ENCODE assay signal across 1 cellular context in the genomic region with DNA sequence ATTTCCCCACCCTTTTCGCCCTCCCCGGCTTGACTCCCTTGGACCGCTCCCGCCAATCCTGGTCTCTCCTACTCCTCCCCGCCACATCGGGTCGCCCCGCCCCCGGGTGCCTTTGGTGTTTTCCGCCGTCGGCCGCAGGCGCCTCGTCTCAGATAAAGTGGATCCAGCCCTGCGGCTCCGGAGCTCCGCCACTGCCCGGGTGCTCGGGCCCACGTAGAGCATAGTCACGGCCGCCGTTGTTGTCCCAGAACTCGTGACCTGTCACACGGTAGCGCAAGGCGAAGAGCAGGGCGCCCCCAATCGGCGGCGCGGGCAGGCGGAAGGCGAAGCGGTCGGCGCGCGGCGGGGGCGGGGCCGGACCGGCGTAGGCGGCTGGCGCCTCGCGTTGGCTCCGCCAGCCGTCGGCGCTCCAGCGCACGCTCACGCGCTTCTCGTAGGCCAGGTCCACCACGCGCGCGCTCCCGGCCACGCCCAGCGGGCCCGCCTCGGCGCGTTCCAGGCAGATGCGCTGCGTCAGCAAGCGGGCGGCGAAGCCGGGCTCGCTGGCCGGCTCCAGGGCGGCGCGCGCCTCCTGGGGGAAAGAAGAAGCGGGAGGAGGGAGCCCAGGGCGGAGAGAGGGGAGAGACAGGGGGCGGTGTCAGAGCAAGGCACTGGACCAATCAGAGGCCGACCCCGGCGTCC.
A peak's percentile ranks its signal among the peaks of the same experiment; 100 is the strongest.
TF ChIP-seq lines count a peak whose summit lies in the region.

No MANE protein-coding gene starts in this region.

TF ChIP-seq in HepG2, 621 proteins besides CTCF, POLR2A, EP300 and RAD21 (continued from another document and continues in another):
- TF ChIP-seq, protein P1, sequence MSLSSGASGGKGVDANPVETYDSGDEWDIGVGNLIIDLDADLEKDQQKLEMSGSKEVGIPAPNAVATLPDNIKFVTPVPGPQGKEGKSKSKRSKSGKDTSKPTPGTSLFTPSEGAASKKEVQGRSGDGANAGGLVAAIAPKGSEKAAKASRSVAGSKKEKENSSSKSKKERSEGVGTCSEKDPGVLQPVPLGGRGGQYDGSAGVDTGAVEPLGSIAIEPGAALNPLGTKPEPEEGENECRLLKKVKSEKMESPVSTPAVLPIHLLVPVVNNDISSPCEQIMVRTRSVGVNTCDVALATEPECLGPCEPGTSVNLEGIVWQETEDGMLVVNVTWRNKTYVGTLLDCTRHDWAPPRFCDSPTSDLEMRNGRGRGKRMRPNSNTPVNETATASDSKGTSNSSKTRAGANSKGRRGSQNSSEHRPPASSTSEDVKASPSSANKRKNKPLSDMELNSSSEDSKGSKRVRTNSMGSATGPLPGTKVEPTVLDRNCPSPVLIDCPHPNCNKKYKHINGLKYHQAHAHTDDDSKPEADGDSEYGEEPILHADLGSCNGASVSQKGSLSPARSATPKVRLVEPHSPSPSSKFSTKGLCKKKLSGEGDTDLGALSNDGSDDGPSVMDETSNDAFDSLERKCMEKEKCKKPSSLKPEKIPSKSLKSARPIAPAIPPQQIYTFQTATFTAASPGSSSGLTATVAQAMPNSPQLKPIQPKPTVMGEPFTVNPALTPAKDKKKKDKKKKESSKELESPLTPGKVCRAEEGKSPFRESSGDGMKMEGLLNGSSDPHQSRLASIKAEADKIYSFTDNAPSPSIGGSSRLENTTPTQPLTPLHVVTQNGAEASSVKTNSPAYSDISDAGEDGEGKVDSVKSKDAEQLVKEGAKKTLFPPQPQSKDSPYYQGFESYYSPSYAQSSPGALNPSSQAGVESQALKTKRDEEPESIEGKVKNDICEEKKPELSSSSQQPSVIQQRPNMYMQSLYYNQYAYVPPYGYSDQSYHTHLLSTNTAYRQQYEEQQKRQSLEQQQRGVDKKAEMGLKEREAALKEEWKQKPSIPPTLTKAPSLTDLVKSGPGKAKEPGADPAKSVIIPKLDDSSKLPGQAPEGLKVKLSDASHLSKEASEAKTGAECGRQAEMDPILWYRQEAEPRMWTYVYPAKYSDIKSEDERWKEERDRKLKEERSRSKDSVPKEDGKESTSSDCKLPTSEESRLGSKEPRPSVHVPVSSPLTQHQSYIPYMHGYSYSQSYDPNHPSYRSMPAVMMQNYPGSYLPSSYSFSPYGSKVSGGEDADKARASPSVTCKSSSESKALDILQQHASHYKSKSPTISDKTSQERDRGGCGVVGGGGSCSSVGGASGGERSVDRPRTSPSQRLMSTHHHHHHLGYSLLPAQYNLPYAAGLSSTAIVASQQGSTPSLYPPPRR (CRISPR knock-in tag; IDR thresholded peaks at IDR 0.05; ENCODE audit: borderline replicate concordance): peak; percentile 19; the same call in 1 of the 2 replicates
- TF ChIP-seq MED13 (CRISPR knock-in tag; IDR thresholded peaks at IDR 0.05): peak; percentile 18; the same call in 1 of the 2 replicates
- TF ChIP-seq, protein P2, sequence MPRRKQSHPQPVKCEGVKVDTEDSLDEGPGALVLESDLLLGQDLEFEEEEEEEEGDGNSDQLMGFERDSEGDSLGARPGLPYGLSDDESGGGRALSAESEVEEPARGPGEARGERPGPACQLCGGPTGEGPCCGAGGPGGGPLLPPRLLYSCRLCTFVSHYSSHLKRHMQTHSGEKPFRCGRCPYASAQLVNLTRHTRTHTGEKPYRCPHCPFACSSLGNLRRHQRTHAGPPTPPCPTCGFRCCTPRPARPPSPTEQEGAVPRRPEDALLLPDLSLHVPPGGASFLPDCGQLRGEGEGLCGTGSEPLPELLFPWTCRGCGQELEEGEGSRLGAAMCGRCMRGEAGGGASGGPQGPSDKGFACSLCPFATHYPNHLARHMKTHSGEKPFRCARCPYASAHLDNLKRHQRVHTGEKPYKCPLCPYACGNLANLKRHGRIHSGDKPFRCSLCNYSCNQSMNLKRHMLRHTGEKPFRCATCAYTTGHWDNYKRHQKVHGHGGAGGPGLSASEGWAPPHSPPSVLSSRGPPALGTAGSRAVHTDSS (CRISPR knock-in tag; conservative IDR thresholded peaks at IDR 0.05): peak; percentile 92; the same call in 1 of the 2 replicates
- TF ChIP-seq, protein P3, sequence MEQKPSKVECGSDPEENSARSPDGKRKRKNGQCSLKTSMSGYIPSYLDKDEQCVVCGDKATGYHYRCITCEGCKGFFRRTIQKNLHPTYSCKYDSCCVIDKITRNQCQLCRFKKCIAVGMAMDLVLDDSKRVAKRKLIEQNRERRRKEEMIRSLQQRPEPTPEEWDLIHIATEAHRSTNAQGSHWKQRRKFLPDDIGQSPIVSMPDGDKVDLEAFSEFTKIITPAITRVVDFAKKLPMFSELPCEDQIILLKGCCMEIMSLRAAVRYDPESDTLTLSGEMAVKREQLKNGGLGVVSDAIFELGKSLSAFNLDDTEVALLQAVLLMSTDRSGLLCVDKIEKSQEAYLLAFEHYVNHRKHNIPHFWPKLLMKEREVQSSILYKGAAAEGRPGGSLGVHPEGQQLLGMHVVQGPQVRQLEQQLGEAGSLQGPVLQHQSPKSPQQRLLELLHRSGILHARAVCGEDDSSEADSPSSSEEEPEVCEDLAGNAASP (CRISPR knock-in tag; IDR thresholded peaks at IDR 0.05; ENCODE audit: borderline replicate concordance): peak; percentile 81
- no peak for TF ChIP-seq ZFP36 (IDR thresholded peaks at IDR 0.05; ENCODE audit: borderline replicate concordance, low read depth, low read length, partially characterized antibody)
- TF ChIP-seq SP4 (CRISPR knock-in tag; IDR thresholded peaks at IDR 0.05): no peak
- TF ChIP-seq, protein P4, sequence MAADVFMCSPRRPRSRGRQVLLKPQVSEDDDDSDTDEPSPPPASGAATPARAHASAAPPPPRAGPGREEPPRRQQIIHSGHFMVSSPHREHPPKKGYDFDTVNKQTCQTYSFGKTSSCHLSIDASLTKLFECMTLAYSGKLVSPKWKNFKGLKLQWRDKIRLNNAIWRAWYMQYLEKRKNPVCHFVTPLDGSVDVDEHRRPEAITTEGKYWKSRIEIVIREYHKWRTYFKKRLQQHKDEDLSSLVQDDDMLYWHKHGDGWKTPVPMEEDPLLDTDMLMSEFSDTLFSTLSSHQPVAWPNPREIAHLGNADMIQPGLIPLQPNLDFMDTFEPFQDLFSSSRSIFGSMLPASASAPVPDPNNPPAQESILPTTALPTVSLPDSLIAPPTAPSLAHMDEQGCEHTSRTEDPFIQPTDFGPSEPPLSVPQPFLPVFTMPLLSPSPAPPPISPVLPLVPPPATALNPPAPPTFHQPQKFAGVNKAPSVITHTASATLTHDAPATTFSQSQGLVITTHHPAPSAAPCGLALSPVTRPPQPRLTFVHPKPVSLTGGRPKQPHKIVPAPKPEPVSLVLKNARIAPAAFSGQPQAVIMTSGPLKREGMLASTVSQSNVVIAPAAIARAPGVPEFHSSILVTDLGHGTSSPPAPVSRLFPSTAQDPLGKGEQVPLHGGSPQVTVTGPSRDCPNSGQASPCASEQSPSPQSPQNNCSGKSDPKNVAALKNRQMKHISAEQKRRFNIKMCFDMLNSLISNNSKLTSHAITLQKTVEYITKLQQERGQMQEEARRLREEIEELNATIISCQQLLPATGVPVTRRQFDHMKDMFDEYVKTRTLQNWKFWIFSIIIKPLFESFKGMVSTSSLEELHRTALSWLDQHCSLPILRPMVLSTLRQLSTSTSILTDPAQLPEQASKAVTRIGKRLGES (CRISPR knock-in tag; IDR thresholded peaks at IDR 0.05; ENCODE audit: borderline replicate concordance): no peak
- no peak for TF ChIP-seq ZNF17 (CRISPR knock-in tag; IDR thresholded peaks at IDR 0.05)
- peak; percentile 57 for TF ChIP-seq ZNF644 (CRISPR knock-in tag; IDR thresholded peaks at IDR 0.05; ENCODE audit: low read depth)
- TF ChIP-seq, protein P5, sequence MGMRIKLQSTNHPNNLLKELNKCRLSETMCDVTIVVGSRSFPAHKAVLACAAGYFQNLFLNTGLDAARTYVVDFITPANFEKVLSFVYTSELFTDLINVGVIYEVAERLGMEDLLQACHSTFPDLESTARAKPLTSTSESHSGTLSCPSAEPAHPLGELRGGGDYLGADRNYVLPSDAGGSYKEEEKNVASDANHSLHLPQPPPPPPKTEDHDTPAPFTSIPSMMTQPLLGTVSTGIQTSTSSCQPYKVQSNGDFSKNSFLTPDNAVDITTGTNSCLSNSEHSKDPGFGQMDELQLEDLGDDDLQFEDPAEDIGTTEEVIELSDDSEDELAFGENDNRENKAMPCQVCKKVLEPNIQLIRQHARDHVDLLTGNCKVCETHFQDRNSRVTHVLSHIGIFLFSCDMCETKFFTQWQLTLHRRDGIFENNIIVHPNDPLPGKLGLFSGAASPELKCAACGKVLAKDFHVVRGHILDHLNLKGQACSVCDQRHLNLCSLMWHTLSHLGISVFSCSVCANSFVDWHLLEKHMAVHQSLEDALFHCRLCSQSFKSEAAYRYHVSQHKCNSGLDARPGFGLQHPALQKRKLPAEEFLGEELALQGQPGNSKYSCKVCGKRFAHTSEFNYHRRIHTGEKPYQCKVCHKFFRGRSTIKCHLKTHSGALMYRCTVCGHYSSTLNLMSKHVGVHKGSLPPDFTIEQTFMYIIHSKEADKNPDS (CRISPR knock-in tag; IDR thresholded peaks at IDR 0.05): no peak
- TF ChIP-seq NCOA1 (CRISPR knock-in tag; IDR thresholded peaks at IDR 0.05): no peak
- TF ChIP-seq SIN3A (IDR thresholded peaks at IDR 0.05; ENCODE audit: borderline replicate concordance, low read depth, low read length): peak; percentile 94; the same call in 1 of the 2 replicates
- TF ChIP-seq, protein P6, sequence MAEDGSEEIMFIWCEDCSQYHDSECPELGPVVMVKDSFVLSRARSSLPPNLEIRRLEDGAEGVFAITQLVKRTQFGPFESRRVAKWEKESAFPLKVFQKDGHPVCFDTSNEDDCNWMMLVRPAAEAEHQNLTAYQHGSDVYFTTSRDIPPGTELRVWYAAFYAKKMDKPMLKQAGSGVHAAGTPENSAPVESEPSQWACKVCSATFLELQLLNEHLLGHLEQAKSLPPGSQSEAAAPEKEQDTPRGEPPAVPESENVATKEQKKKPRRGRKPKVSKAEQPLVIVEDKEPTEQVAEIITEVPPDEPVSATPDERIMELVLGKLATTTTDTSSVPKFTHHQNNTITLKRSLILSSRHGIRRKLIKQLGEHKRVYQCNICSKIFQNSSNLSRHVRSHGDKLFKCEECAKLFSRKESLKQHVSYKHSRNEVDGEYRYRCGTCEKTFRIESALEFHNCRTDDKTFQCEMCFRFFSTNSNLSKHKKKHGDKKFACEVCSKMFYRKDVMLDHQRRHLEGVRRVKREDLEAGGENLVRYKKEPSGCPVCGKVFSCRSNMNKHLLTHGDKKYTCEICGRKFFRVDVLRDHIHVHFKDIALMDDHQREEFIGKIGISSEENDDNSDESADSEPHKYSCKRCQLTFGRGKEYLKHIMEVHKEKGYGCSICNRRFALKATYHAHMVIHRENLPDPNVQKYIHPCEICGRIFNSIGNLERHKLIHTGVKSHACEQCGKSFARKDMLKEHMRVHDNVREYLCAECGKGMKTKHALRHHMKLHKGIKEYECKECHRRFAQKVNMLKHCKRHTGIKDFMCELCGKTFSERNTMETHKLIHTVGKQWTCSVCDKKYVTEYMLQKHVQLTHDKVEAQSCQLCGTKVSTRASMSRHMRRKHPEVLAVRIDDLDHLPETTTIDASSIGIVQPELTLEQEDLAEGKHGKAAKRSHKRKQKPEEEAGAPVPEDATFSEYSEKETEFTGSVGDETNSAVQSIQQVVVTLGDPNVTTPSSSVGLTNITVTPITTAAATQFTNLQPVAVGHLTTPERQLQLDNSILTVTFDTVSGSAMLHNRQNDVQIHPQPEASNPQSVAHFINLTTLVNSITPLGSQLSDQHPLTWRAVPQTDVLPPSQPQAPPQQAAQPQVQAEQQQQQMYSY (CRISPR knock-in tag; IDR thresholded peaks at IDR 0.05): peak; percentile 73; the same call in 1 of the 2 replicates
- TF ChIP-seq ZFX (CRISPR knock-in tag; IDR thresholded peaks at IDR 0.05; ENCODE audit: low read depth): no peak
- TF ChIP-seq TCF7L2 (IDR thresholded peaks at IDR 0.05; ENCODE audit: low read depth, low read length): no peak
- peak in 1 of 2 experiments; percentile 66; a peak in 2 of 4 replicates for TF ChIP-seq NR2F1 (CRISPR knock-in tag; IDR thresholded peaks at IDR 0.05)
- TF ChIP-seq, protein P7, sequence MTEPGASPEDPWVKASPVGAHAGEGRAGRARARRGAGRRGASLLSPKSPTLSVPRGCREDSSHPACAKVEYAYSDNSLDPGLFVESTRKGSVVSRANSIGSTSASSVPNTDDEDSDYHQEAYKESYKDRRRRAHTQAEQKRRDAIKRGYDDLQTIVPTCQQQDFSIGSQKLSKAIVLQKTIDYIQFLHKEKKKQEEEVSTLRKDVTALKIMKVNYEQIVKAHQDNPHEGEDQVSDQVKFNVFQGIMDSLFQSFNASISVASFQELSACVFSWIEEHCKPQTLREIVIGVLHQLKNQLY (CRISPR knock-in tag; IDR thresholded peaks at IDR 0.05): peak; percentile 90
- TF ChIP-seq, protein P8, sequence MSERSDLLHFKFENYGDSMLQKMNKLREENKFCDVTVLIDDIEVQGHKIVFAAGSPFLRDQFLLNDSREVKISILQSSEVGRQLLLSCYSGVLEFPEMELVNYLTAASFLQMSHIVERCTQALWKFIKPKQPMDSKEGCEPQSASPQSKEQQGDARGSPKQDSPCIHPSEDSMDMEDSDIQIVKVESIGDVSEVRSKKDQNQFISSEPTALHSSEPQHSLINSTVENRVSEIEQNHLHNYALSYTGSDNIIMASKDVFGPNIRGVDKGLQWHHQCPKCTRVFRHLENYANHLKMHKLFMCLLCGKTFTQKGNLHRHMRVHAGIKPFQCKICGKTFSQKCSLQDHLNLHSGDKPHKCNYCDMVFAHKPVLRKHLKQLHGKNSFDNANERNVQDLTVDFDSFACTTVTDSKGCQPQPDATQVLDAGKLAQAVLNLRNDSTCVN (CRISPR knock-in tag; IDR thresholded peaks at IDR 0.05; ENCODE audit: borderline replicate concordance): 0 out of 2 replicates have a peak, but pooled peaks have one; percentile 23
- 0 out of 2 replicates have a peak, but pooled peaks have one; percentile 60 for TF ChIP-seq HMG20B (CRISPR knock-in tag; conservative IDR thresholded peaks at IDR 0.05)
- TF ChIP-seq SIX1 (CRISPR knock-in tag; IDR thresholded peaks at IDR 0.05; ENCODE audit: borderline replicate concordance): peak; percentile 44; the same call in 1 of the 2 replicates
- TF ChIP-seq JUNB (CRISPR knock-in tag; IDR thresholded peaks at IDR 0.05; ENCODE audit: borderline replicate concordance): no peak
- TF ChIP-seq ZBTB20 (CRISPR knock-in tag; IDR thresholded peaks at IDR 0.05; ENCODE audit: borderline replicate concordance, low read depth): peak; percentile 88; the same call in 1 of the 2 replicates
- no peak; the same call in 1 of the 2 replicates for TF ChIP-seq ISX (CRISPR knock-in tag; conservative IDR thresholded peaks at IDR 0.05)
- TF ChIP-seq NFYB (CRISPR knock-in tag; IDR thresholded peaks at IDR 0.05): peak; percentile 88
- TF ChIP-seq GATA4 (IDR thresholded peaks at IDR 0.05; ENCODE audit: borderline replicate concordance, low read depth): peak; percentile 80
- TF ChIP-seq, protein P9, sequence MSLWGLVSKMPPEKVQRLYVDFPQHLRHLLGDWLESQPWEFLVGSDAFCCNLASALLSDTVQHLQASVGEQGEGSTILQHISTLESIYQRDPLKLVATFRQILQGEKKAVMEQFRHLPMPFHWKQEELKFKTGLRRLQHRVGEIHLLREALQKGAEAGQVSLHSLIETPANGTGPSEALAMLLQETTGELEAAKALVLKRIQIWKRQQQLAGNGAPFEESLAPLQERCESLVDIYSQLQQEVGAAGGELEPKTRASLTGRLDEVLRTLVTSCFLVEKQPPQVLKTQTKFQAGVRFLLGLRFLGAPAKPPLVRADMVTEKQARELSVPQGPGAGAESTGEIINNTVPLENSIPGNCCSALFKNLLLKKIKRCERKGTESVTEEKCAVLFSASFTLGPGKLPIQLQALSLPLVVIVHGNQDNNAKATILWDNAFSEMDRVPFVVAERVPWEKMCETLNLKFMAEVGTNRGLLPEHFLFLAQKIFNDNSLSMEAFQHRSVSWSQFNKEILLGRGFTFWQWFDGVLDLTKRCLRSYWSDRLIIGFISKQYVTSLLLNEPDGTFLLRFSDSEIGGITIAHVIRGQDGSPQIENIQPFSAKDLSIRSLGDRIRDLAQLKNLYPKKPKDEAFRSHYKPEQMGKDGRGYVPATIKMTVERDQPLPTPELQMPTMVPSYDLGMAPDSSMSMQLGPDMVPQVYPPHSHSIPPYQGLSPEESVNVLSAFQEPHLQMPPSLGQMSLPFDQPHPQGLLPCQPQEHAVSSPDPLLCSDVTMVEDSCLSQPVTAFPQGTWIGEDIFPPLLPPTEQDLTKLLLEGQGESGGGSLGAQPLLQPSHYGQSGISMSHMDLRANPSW (CRISPR knock-in tag; IDR thresholded peaks at IDR 0.05; ENCODE audit: borderline replicate concordance): no peak
- no peak for TF ChIP-seq NFE2L2 (IDR thresholded peaks at IDR 0.05; ENCODE audit: low read length)
- no peak; the same call in 1 of the 2 replicates for TF ChIP-seq GLI4 (CRISPR knock-in tag; IDR thresholded peaks at IDR 0.05; ENCODE audit: borderline replicate concordance)
